ENCODE assay signal across 8 cellular contexts in genomic region chr17:54899721-54900456, GRCh38. TPM values are rescaled to one million over a fixed set of nuclear protein-coding genes. Genes with fewer than 3 reads are reported as not detected.
DNase-seq lines count a peak whose midpoint lies in the region; ATAC-seq and TF ChIP-seq lines count a peak whose summit lies in the region.

No MANE protein-coding gene starts in this region.

- H3K4me3 ChIP-seq in iPS-18a (ENCODE audit: low read length): no peak overlapping the region
- peak overlapping the region; percentile 23 to 59 (median 36) for H3K4me3 ChIP-seq in tibial nerve

- H3K9ac ChIP-seq in iPS-18a (ENCODE audit: low read length): peak overlapping the region; percentile 90

- DNase-seq in D341Med (ENCODE audit: low spot score): peak; percentile 45
- no peak for DNase-seq in tibial nerve (ENCODE audit: low spot score in 2 of 2)
- DNase-seq in NK-92 (lab: John Stamatoyannopoulos, UW; ENCODE audit: unreplicated experiment): no peak

- TF ChIP-seq CTCF in tibial nerve (IDR thresholded peaks at IDR 0.05): no peak

- ATAC-seq in HG03342 (IDR thresholded peaks at IDR 0.05; ENCODE audit: unreplicated experiment): peak; percentile 2
- ATAC-seq in SK-N-SH treated with all-trans-retinoic acid at 6 μM for 48 hours: no peak; the same call in 2 of the 3 replicates
- ATAC-seq in GM19023 (IDR thresholded peaks at IDR 0.05; ENCODE audit: unreplicated experiment): no peak
- ATAC-seq in HG03108 (IDR thresholded peaks at IDR 0.05; ENCODE audit: unreplicated experiment): no peak

- TF ChIP-seq EP300 in tibial nerve (IDR thresholded peaks at IDR 0.05): no peak

- H3K27me3 ChIP-seq in iPS-18a (ENCODE audit: control insufficient read depth, insufficient read depth, low read length): no peaks in the 10 kb centered on the region
- H3K27me3 ChIP-seq in tibial nerve: peaks cover 0 to 5% of the 10 kb centered on the region in 2 donors

- H3K27ac ChIP-seq in iPS-18a (ENCODE audit: low read length) (peak overlapping the region; percentile 62), tibial nerve (no peak overlapping the region)

- H3K4me1 ChIP-seq in iPS-18a (ENCODE audit: control insufficient read depth, low read depth, low read length) (peaks cover 28% of the 10 kb centered on the region), tibial nerve (peaks cover 0 to 21% (median 0%) of the 10 kb centered on the region in 4 donors)

- H3K9me3 ChIP-seq in iPS-18a (ENCODE audit: control insufficient read depth, low read depth, low read length) (no peaks in the 10 kb centered on the region), tibial nerve (no peaks in the 10 kb centered on the region)

- WGBS in tibial nerve, 2 donors: 12 to 21% methylated on average over 18 of the region's 18 CpGs

- H3K36me3 ChIP-seq in iPS-18a (ENCODE audit: control insufficient read depth, low read depth, low read length): peaks cover 9% of the 10 kb centered on the region
- no peaks in the 10 kb centered on the region for H3K36me3 ChIP-seq in tibial nerve

- TF ChIP-seq POLR2A in tibial nerve (IDR thresholded peaks at IDR 0.05): no peak

TF ChIP-seq in SK-N-SH treated with all-trans-retinoic acid at 6 μM for 48 hours, 23 proteins besides CTCF, POLR2A, EP300 and RAD21:
- TF ChIP-seq CREB5 (CRISPR knock-in tag; IDR thresholded peaks at IDR 0.05; ENCODE audit: low read depth) (no peak), TCF4 (CRISPR knock-in tag; IDR thresholded peaks at IDR 0.05; ENCODE audit: borderline replicate concordance) (peak; percentile 38; the same call in 1 of the 2 replicates), TSHZ2 (CRISPR knock-in tag; IDR thresholded peaks at IDR 0.05) (peak; percentile 28; the same call in 1 of the 2 replicates)

RNA-seq across cellular contexts. Expression of gene TOM1L1, which starts 0.8 kb away (rescaled TPM):
- 10 to 100 TPM in 3 of 4 donors, 1 to 10 TPM in 1; 8.6 to 27.4 (median 17.1) TPM for total RNA-seq in tibial nerve
